ENCODE assay signal across 1 cellular context in the genomic region with DNA sequence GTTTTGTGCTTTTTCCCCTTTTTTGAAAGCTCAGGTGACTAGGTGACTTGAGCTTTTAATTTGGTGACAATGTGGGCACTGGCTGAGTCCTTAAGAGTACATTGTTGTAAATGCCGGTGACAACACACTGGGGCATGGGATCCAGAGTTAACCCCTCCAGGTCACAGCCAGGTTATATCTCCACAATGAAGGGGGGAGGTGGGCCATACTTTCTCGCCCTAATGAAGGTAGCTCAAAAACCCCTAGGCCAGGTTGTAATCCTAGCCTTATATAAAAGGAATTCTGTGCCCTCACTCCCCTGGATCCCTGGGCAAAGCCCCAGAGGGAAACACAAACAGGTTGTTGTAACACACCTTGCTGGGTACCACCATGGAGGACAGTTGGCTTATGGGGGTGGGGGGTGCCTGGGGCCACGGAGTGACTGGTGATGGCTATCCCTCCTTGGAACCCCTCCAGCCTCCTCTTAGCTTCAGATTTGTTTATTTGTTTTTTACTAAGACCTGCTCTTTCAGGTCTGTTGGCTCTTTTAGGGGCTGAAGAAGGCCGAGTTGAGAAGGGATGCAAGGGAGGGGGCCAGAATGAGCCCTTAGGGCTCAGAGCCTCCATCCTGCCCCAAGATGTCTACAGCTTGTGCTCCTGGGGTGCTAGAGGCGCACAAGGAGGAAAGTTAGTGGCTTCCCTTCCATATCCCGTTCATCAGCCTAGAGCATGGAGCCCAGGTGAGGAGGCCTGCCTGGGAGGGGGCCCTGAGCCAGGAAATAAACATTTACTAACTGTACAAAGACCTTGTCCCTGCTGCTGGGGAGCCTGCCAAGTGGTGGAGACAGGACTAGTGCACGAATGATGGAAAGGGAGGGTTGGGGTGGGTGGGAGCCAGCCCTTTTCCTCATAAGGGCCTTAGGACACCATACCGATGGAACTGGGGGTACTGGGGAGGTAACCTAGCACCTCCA.
TF ChIP-seq lines count a peak whose summit lies in the region.

No MANE protein-coding gene starts in this region.

TF ChIP-seq in HepG2, 621 proteins besides CTCF, POLR2A, EP300 and RAD21 (continued from another document and continues in another):
- TF ChIP-seq, protein P1, sequence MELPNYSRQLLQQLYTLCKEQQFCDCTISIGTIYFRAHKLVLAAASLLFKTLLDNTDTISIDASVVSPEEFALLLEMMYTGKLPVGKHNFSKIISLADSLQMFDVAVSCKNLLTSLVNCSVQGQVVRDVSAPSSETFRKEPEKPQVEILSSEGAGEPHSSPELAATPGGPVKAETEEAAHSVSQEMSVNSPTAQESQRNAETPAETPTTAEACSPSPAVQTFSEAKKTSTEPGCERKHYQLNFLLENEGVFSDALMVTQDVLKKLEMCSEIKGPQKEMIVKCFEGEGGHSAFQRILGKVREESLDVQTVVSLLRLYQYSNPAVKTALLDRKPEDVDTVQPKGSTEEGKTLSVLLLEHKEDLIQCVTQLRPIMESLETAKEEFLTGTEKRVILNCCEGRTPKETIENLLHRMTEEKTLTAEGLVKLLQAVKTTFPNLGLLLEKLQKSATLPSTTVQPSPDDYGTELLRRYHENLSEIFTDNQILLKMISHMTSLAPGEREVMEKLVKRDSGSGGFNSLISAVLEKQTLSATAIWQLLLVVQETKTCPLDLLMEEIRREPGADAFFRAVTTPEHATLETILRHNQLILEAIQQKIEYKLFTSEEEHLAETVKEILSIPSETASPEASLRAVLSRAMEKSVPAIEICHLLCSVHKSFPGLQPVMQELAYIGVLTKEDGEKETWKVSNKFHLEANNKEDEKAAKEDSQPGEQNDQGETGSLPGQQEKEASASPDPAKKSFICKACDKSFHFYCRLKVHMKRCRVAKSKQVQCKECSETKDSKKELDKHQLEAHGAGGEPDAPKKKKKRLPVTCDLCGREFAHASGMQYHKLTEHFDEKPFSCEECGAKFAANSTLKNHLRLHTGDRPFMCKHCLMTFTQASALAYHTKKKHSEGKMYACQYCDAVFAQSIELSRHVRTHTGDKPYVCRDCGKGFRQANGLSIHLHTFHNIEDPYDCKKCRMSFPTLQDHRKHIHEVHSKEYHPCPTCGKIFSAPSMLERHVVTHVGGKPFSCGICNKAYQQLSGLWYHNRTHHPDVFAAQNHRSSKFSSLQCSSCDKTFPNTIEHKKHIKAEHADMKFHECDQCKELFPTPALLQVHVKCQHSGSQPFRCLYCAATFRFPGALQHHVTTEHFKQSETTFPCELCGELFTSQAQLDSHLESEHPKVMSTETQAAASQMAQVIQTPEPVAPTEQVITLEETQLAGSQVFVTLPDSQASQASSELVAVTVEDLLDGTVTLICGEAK (IDR thresholded peaks at IDR 0.05) = no peak
- TF ChIP-seq, protein P1 (CRISPR knock-in tag; IDR thresholded peaks at IDR 0.05) = no peak
- TF ChIP-seq HDAC2 (CRISPR knock-in tag; IDR thresholded peaks at IDR 0.05) = 0 out of 2 replicates have a peak, but pooled peaks have one; percentile 15
- TF ChIP-seq, protein P2, sequence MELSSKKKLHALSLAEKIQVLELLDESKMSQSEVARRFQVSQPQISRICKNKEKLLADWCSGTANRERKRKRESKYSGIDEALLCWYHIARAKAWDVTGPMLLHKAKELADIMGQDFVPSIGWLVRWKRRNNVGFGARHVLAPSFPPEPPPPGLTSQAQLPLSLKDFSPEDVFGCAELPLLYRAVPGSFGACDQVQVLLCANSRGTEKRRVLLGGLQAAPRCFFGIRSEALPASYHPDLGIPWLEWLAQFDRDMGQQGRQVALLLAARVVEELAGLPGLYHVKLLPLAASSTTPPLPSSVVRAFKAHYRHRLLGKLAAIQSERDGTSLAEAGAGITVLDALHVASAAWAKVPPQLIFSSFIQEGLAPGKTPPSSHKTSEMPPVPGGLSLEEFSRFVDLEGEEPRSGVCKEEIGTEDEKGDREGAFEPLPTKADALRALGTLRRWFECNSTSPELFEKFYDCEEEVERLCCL (CRISPR knock-in tag; IDR thresholded peaks at IDR 0.05; ENCODE audit: borderline replicate concordance) = no peak
- 0 out of 2 replicates have a peak, but pooled peaks have one; percentile 44 for TF ChIP-seq ATF7-NPFF (CRISPR knock-in tag; IDR thresholded peaks at IDR 0.05; ENCODE audit: low read depth)
- TF ChIP-seq, protein P3, sequence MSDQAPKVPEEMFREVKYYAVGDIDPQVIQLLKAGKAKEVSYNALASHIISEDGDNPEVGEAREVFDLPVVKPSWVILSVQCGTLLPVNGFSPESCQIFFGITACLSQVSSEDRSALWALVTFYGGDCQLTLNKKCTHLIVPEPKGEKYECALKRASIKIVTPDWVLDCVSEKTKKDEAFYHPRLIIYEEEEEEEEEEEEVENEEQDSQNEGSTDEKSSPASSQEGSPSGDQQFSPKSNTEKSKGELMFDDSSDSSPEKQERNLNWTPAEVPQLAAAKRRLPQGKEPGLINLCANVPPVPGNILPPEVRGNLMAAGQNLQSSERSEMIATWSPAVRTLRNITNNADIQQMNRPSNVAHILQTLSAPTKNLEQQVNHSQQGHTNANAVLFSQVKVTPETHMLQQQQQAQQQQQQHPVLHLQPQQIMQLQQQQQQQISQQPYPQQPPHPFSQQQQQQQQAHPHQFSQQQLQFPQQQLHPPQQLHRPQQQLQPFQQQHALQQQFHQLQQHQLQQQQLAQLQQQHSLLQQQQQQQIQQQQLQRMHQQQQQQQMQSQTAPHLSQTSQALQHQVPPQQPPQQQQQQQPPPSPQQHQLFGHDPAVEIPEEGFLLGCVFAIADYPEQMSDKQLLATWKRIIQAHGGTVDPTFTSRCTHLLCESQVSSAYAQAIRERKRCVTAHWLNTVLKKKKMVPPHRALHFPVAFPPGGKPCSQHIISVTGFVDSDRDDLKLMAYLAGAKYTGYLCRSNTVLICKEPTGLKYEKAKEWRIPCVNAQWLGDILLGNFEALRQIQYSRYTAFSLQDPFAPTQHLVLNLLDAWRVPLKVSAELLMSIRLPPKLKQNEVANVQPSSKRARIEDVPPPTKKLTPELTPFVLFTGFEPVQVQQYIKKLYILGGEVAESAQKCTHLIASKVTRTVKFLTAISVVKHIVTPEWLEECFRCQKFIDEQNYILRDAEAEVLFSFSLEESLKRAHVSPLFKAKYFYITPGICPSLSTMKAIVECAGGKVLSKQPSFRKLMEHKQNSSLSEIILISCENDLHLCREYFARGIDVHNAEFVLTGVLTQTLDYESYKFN (CRISPR knock-in tag; conservative IDR thresholded peaks at IDR 0.05) = peak; percentile 57
- no peak for TF ChIP-seq KMT2B (CRISPR knock-in tag; IDR thresholded peaks at IDR 0.05)
- no peak; the same call in 1 of the 2 replicates for TF ChIP-seq ZNF121 (CRISPR knock-in tag; IDR thresholded peaks at IDR 0.05)
- TF ChIP-seq, protein P4, sequence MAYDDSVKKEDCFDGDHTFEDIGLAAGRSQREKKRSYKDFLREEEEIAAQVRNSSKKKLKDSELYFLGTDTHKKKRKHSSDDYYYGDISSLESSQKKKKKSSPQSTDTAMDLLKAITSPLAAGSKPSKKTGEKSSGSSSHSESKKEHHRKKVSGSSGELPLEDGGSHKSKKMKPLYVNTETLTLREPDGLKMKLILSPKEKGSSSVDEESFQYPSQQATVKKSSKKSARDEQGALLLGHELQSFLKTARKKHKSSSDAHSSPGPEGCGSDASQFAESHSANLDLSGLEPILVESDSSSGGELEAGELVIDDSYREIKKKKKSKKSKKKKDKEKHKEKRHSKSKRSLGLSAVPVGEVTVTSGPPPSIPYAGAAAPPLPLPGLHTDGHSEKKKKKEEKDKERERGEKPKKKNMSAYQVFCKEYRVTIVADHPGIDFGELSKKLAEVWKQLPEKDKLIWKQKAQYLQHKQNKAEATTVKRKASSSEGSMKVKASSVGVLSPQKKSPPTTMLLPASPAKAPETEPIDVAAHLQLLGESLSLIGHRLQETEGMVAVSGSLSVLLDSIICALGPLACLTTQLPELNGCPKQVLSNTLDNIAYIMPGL (CRISPR knock-in tag; IDR thresholded peaks at IDR 0.05; ENCODE audit: borderline replicate concordance in 1 of 2, low read depth in 1 of 2) = peak in 1 of 2 experiments; percentile 36; a peak in 1 of 4 replicates
- TF ChIP-seq, protein P5, sequence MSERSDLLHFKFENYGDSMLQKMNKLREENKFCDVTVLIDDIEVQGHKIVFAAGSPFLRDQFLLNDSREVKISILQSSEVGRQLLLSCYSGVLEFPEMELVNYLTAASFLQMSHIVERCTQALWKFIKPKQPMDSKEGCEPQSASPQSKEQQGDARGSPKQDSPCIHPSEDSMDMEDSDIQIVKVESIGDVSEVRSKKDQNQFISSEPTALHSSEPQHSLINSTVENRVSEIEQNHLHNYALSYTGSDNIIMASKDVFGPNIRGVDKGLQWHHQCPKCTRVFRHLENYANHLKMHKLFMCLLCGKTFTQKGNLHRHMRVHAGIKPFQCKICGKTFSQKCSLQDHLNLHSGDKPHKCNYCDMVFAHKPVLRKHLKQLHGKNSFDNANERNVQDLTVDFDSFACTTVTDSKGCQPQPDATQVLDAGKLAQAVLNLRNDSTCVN (CRISPR knock-in tag; IDR thresholded peaks at IDR 0.05; ENCODE audit: borderline replicate concordance) = no peak
- no peak for TF ChIP-seq ELF4 (CRISPR knock-in tag; IDR thresholded peaks at IDR 0.05; ENCODE audit: borderline replicate concordance)
- no peak for TF ChIP-seq FOXP1 (IDR thresholded peaks at IDR 0.05)
- TF ChIP-seq FOXP1 (CRISPR knock-in tag; IDR thresholded peaks at IDR 0.05) = 0 out of 2 replicates have a peak, but pooled peaks have one; percentile 51
- TF ChIP-seq XBP1 (CRISPR knock-in tag; IDR thresholded peaks at IDR 0.05) = no peak
- TF ChIP-seq SMAD3 (CRISPR knock-in tag; IDR thresholded peaks at IDR 0.05) = no peak
- peak; percentile 76 for TF ChIP-seq ZNF652 (CRISPR knock-in tag; IDR thresholded peaks at IDR 0.05; ENCODE audit: borderline replicate concordance, low read depth)
- TF ChIP-seq TRIM24 (CRISPR knock-in tag; IDR thresholded peaks at IDR 0.05) = no peak
- TF ChIP-seq NFIC (IDR thresholded peaks at IDR 0.05; ENCODE audit: low read length) = no peak
- TF ChIP-seq, protein P6, sequence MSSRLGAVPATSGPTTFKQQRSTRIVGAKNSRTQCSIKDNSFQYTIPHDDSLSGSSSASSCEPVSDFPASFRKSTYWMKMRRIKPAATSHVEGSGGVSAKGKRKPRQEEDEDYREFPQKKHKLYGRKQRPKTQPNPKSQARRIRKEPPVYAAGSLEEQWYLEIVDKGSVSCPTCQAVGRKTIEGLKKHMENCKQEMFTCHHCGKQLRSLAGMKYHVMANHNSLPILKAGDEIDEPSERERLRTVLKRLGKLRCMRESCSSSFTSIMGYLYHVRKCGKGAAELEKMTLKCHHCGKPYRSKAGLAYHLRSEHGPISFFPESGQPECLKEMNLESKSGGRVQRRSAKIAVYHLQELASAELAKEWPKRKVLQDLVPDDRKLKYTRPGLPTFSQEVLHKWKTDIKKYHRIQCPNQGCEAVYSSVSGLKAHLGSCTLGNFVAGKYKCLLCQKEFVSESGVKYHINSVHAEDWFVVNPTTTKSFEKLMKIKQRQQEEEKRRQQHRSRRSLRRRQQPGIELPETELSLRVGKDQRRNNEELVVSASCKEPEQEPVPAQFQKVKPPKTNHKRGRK (CRISPR knock-in tag; IDR thresholded peaks at IDR 0.05) = no peak
- TF ChIP-seq, protein P7, sequence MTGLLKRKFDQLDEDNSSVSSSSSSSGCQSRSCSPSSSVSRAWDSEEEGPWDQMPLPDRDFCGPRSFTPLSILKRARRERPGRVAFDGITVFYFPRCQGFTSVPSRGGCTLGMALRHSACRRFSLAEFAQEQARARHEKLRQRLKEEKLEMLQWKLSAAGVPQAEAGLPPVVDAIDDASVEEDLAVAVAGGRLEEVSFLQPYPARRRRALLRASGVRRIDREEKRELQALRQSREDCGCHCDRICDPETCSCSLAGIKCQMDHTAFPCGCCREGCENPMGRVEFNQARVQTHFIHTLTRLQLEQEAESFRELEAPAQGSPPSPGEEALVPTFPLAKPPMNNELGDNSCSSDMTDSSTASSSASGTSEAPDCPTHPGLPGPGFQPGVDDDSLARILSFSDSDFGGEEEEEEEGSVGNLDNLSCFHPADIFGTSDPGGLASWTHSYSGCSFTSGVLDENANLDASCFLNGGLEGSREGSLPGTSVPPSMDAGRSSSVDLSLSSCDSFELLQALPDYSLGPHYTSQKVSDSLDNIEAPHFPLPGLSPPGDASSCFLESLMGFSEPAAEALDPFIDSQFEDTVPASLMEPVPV (CRISPR knock-in tag; IDR thresholded peaks at IDR 0.05) = no peak
- TF ChIP-seq RBAK (CRISPR knock-in tag; IDR thresholded peaks at IDR 0.05) = no peak
